In the genomic region with DNA sequence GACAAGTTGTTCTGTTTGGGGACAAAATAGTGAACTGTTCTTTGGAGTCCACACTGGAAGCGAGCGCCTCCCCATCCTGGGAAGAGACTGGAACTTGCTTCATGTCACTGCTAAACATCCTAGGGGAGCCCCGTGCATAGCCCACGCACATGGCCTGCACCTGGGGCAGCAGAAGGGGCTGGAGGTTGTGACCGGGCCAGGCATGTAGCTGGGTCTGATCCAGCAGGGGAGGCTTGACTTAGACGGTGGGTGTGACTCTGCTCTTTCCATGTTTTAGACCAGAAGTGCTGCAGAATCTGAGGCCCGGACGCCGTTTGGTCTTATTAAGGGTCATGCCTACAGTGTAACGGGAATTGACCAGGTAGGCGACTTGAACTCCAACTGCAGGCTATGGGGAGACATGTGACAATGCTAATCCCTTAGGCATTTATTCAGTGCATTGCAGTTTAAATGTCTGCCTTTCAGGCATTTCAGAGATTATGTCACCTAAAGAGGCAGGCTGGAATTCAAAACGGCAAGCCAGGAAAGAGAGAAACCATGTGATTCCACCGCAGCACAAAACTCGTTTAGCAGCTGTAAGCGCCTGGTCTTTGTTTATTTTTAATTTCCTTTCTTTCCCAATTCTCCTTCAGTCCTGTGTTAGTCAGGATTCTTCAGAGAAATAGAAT, we compare ENCODE assay signal across 18 cellular contexts. TPM values are rescaled to one million over a fixed set of nuclear protein-coding genes. Genes with fewer than 3 reads are reported as not detected.
DNase-seq lines count a peak whose midpoint lies in the region; ATAC-seq and TF ChIP-seq lines count a peak whose summit lies in the region.
"Had no signal": no experiment of that assay in that cellular context is flagged by ENCODE, and none has a peak within 500 bp of the region (broad histone marks: within the 10 kb centered on the region; RNA-seq: fewer than 3 reads in every experiment).

No MANE protein-coding gene starts in this region.

- intact Hi-C loops in body of pancreas (cut with DNase I) = no loop called here
- intact Hi-C loops in sciatic nerve (cut with DNase I) = no loop called here
- intact Hi-C loops in posterior cingulate gyrus (cut with DNase I) = no loop called here
- intact Hi-C loops in sigmoid colon (cut with DNase I) = no loop called here

- peaks cover 16% of the 10 kb centered on the region for H3K4me1 ChIP-seq in body of pancreas
- H3K4me1 ChIP-seq in hepatocyte (ENCODE audit: insufficient read depth) = peaks cover 5% of the 10 kb centered on the region
- H3K4me1 ChIP-seq in sigmoid colon = no peaks in the 10 kb centered on the region
- H3K4me1 ChIP-seq: psoas muscle had no signal

- H3K79me2 ChIP-seq in hepatocyte = no peaks in the 10 kb centered on the region

- H3K4me2 ChIP-seq in hepatocyte = peak overlapping the region; percentile 31

- H3K27ac ChIP-seq in body of pancreas (peak overlapping the region in 1 of 4 donors; percentile 53), hepatocyte (peak overlapping the region; percentile 52), sigmoid colon (peak overlapping the region in 2 of 4 donors; percentile 23 to 29)
- H3K27ac ChIP-seq: HL-60, psoas muscle had no signal

- 34 to 42% methylated on average over 7 to 15 of the region's 15 CpGs for WGBS in body of pancreas, 2 donors
- 55% methylated on average over 15 of the region's 15 CpGs for WGBS in hepatocyte (ENCODE audit: low lambda C conversion rate, missing lambda C conversion rate)
- WGBS in sigmoid colon, 2 donors = 78 to 83% methylated on average over 15 of the region's 15 CpGs

- H3K9me3 ChIP-seq in body of pancreas (no peaks in the 10 kb centered on the region), hepatocyte (ENCODE audit: low read depth) (no peaks in the 10 kb centered on the region), sigmoid colon (no peaks in the 10 kb centered on the region)
- H3K9me3 ChIP-seq: psoas muscle had no signal

- DNase-seq in GM04504 (ENCODE audit: low read depth) (peak; percentile 30), body of pancreas (peak in 2 of 4 donors; percentile 41 to 47), hepatocyte (ENCODE audit: low spot score) (peak; percentile 50), sciatic nerve (ENCODE audit: low spot score) (no peak), GF-D8 (lab: John Stamatoyannopoulos, UW) (no peak), posterior cingulate gyrus (no peak), sigmoid colon (no peak)
- DNase-seq: activated CD8-positive, alpha-beta T cell treated with anti-CD3 and anti-CD28 coated beads for 36 hours; activated naive CD4-positive, alpha-beta T cell treated with anti-CD3 and anti-CD28 coated beads, Interleukin-2, amount 10 ng/mL, durations not matched to agents 7 days and 5 days; CD8-positive, alpha-beta T cell; heart right ventricle; NCI-H226; psoas muscle had no signal

- ATAC-seq in body of pancreas (peak; percentile 75), sciatic nerve (peak; percentile 52), HG02884 (IDR thresholded peaks at IDR 0.05; ENCODE audit: unreplicated experiment) (no peak)
- ATAC-seq: activated CD8-positive, alpha-beta T cell treated with anti-CD3 and anti-CD28 coated beads for 36 hours; CD8-positive, alpha-beta T cell; Panc1; psoas muscle had no signal

- TF ChIP-seq CTCF in body of pancreas (IDR thresholded peaks at IDR 0.05) = no peak
- TF ChIP-seq CTCF in hepatocyte (IDR thresholded peaks at IDR 0.05; ENCODE audit: poor library complexity) = no peak
- no peak for TF ChIP-seq CTCF in sigmoid colon (IDR thresholded peaks at IDR 0.05)

- no peak overlapping the region for H3K4me3 ChIP-seq in body of pancreas
- H3K4me3 ChIP-seq in hepatocyte = no peak overlapping the region
- no peak overlapping the region for H3K4me3 ChIP-seq in sigmoid colon
- H3K4me3 ChIP-seq: heart right ventricle, psoas muscle had no signal

- no peaks in the 10 kb centered on the region for H3K9me2 ChIP-seq in hepatocyte (replicated peaks; ENCODE audit: insufficient read depth)

- TF ChIP-seq POLR2A in body of pancreas (IDR thresholded peaks at IDR 0.05) = no peak
- no peak for TF ChIP-seq POLR2A in sigmoid colon (IDR thresholded peaks at IDR 0.05)

- H3K27me3 ChIP-seq in body of pancreas (no peaks in the 10 kb centered on the region), hepatocyte (no peaks in the 10 kb centered on the region), sigmoid colon (no peaks in the 10 kb centered on the region)
- H3K27me3 ChIP-seq: heart right ventricle had no signal

- H2AFZ ChIP-seq in hepatocyte = no peak overlapping the region

- no peaks in the 10 kb centered on the region for H4K20me1 ChIP-seq in hepatocyte (ENCODE audit: insufficient read depth, poor library complexity, severe bottlenecking)

- TF ChIP-seq EP300 in sigmoid colon (IDR thresholded peaks at IDR 0.05) = no peak

- no peaks in the 10 kb centered on the region for H3K36me3 ChIP-seq in body of pancreas (replicated peaks in 1 of 2; ENCODE audit: insufficient read depth in 1 of 2, low read depth in 2 of 2)
- H3K36me3 ChIP-seq in hepatocyte (replicated peaks; ENCODE audit: insufficient read depth, low read depth) = no peaks in the 10 kb centered on the region
- H3K36me3 ChIP-seq in sigmoid colon = no peaks in the 10 kb centered on the region
- H3K36me3 ChIP-seq: heart right ventricle had no signal

RNA-seq across cellular contexts. Expression of a gene that starts 21.8 kb away (rescaled TPM):
- total RNA-seq in body of pancreas (under 1 TPM in 1 of 2 donors, not detected in 1; 0.26 TPM), hepatocyte (3.1 and 3.7 TPM in 2 replicates), sciatic nerve (0.13 TPM), sigmoid colon (under 1 TPM in 1 of 4 donors, not detected in 3; 0.55 TPM)
- polyA plus RNA-seq in hepatocyte (0.68 and 0.98 TPM in 2 replicates), sigmoid colon (10 to 100 TPM; 13.2 to 83.2 (median 48.0) TPM)
- total RNA-seq: activated CD8-positive, alpha-beta T cell treated with anti-CD3 and anti-CD28 coated beads for 36 hours; CD8-positive, alpha-beta T cell; dermis microvascular lymphatic vessel endothelial cell; liver; psoas muscle had no signal
- polyA plus RNA-seq: heart right ventricle, liver had no signal

RNA-seq across cellular contexts. Expression of a gene that starts 55.1 kb away (rescaled TPM):
- total RNA-seq in body of pancreas (10 to 100 TPM in 1 of 2 donors, 1 to 10 TPM in 1; 5.6 to 11.2 TPM), hepatocyte (476 and 505 TPM in 2 replicates), sciatic nerve (13.0 TPM), sigmoid colon (1 to 10 TPM in 3 of 4 donors, under 1 TPM in 1; 0.36 to 9.2 (median 3.0) TPM)
- polyA plus RNA-seq in hepatocyte (455 and 583 TPM in 2 replicates), sigmoid colon (1 to 10 TPM in 2 of 3 donors, under 1 TPM in 1; 0.60 to 3.5 (median 1.6) TPM)
- total RNA-seq: activated CD8-positive, alpha-beta T cell treated with anti-CD3 and anti-CD28 coated beads for 36 hours; CD8-positive, alpha-beta T cell; dermis microvascular lymphatic vessel endothelial cell had no signal

Comparison
In these comparisons a context has a peak if more than half of its experiments do, and no peak if none do; other contexts are left out.
1. DNase-seq: peak in GM04504 (single experiment) and hepatocyte (single experiment); none in sciatic nerve (single experiment), GF-D8 (single experiment), posterior cingulate gyrus (0 of 10) and sigmoid colon (single experiment).
2. RNA of a gene that starts 55.1 kb away (total RNA-seq): 476 to 505 TPM in hepatocyte; 13.0 TPM in sciatic nerve (single experiment), 5.6 to 11.2 TPM in body of pancreas and 0.36 to 9.2 TPM in sigmoid colon; every median in the first group is over 10 times any median in the second.